In the genomic region with DNA sequence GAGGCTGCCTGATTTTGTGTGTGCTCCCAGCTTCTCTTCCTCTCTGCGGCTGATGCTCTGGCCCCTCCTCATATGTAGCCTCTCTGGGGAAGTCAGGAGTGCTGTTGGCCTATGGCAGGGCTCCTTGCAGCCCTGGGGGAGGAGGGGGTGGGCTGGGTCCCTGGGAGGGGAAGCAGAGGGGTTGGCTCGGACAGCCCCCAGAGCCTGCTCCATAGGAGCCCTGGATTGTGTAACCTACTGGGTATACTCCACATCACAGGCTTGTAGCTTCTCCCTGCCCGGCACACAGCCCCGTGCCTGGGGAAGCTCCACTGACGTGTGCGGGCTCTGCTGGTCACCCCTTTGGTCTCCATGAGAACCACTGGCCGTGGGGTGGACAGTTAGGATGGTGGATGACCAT, we compare ENCODE assay signal across 24 cellular contexts.
"Had no signal": no experiment of that assay in that cellular context is flagged by ENCODE, and none has a peak within 500 bp of the region (broad histone marks: within the 10 kb centered on the region; RNA-seq: fewer than 3 reads in every experiment).

No MANE protein-coding gene starts in this region.

- H2AFZ ChIP-seq: PC-9 had no signal

- DNase-seq: activated B cell treated with CpG ODN at 0.5 μM for 24 hours; activated CD4-positive, alpha-beta T cell treated with anti-CD3 and anti-CD28 coated beads for 1 hour; activated CD4-positive, alpha-beta T cell treated with anti-CD3 and anti-CD28 coated beads, Interleukin-2, amount 10 ng/mL, durations not matched to agents 24 days and 14 days; activated CD4-positive, alpha-beta T cell treated with anti-CD3 and anti-CD28 coated beads, Interleukin-2, amount 50 U/mL, for 48 hours; activated gamma-delta T cell; activated naive CD4-positive, alpha-beta T cell treated with anti-CD3 and anti-CD28 coated beads for 36 hours; activated T-cell treated with anti-CD3 and anti-CD28 coated beads for 4 hours; activated T-cell treated with anti-CD3 and anti-CD28 coated beads, Interleukin-2, amount 50 U/mL, for 48 hours; amygdala; MG63; MV-4-11; NCI-H1092 treated with DMSO at 0.1 percent for 48 hours; NCI-H1417 treated with DMSO at 0.1 percent for 48 hours; NCI-H1694; NCI-H2029 treated with DMSO at 0.1 percent for 48 hours; NCI-H510A treated with DMSO at 0.1 percent for 48 hours; NCI-H69; NK-92 treated with Interleukin-12 subunit alpha and Interleukin-12 subunit beta, amount 100 ng/mL, for 24 hours; PC-9; SHP77 treated with DMSO at 0.1 percent for 48 hours; SK-N-SH; SW 1271 had no signal

- H3K36me3 ChIP-seq: MG63 had no signal

- H3K9me3 ChIP-seq: MG63, SK-N-SH had no signal

- H3K27me3 ChIP-seq: MG63 had no signal

- H3K4me3 ChIP-seq: MG63, PC-9 had no signal

- H3K27ac ChIP-seq: KMS-11, PC-9 had no signal

- ATAC-seq: activated T-helper 17 cell treated with anti-CD3 and anti-CD28 coated beads, Interleukin-2, amount 50 U/mL, for 72 hours had no signal

- H3K9ac ChIP-seq: KMS-11, SK-N-SH had no signal

- H3K4me2 ChIP-seq: PC-9, SK-N-SH had no signal
